In genomic region chr2:204472375-204472774, GRCh38 we compare ENCODE assay signal across 19 cellular contexts.
A peak's percentile ranks its signal among the peaks of the same experiment; 100 is the strongest.
DNase-seq lines count a peak whose midpoint lies in the region; ATAC-seq and TF ChIP-seq lines count a peak whose summit lies in the region.
"Had no signal": no experiment of that assay in that cellular context is flagged by ENCODE, and none has a peak within 500 bp of the region (broad histone marks: within the 10 kb centered on the region; RNA-seq: fewer than 3 reads in every experiment).

No MANE protein-coding gene starts in this region.

- H2AFZ ChIP-seq in fibroblast of lung (ENCODE audit: low read length): no peak overlapping the region

- peaks cover 5% of the 10 kb centered on the region for H3K4me1 ChIP-seq in fibroblast of lung (ENCODE audit: control insufficient read depth, extremely low read depth, insufficient read depth, low read length)

- H3K36me3 Mint-ChIP-seq in activated T-cell treated with anti-CD3 and anti-CD28 coated beads, Interleukin-2, amount 50 U/mL, for 72 hours (ENCODE audit: insufficient read depth in 2 of 2): no peaks in the 10 kb centered on the region
- H3K36me3 Mint-ChIP-seq: CD8-positive, alpha-beta memory T cell had no signal

- H3K9me3 Mint-ChIP-seq in activated T-cell treated with anti-CD3 and anti-CD28 coated beads, Interleukin-2, amount 50 U/mL, for 72 hours: no peaks in the 10 kb centered on the region
- H3K9me3 Mint-ChIP-seq: CD8-positive, alpha-beta memory T cell had no signal

- TF ChIP-seq CTCF in fibroblast of lung (conservative IDR thresholded peaks at IDR 0.05 in 1 of 2, IDR thresholded peaks at IDR 0.05 in 1 of 2; ENCODE audit: low read depth in 1 of 2, low read length in 2 of 2): no peak

- no peak overlapping the region for H3K9ac ChIP-seq in fibroblast of lung (ENCODE audit: insufficient read depth, low read length)

- H3K4me3 Mint-ChIP-seq in activated T-cell treated with anti-CD3 and anti-CD28 coated beads, Interleukin-2, amount 50 U/mL, for 72 hours: no peak overlapping the region
- H3K4me3 Mint-ChIP-seq: CD8-positive, alpha-beta memory T cell had no signal

- H4K20me1 ChIP-seq in fibroblast of lung (ENCODE audit: control insufficient read depth, extremely low read depth, insufficient read depth, low read length): no peaks in the 10 kb centered on the region

- no peaks in the 10 kb centered on the region for H3K9me3 ChIP-seq in fibroblast of lung (ENCODE audit: control insufficient read depth, insufficient read depth, low read depth, low read length)

- no peak overlapping the region for H3K27ac ChIP-seq in fibroblast of lung (ENCODE audit: insufficient read depth, low read length)
- H3K27ac ChIP-seq: C4-2B had no signal

- no peaks in the 10 kb centered on the region for H3K79me2 ChIP-seq in fibroblast of lung (ENCODE audit: control insufficient read depth, insufficient read depth, low read length)

- no peak overlapping the region for H3K4me3 ChIP-seq in fibroblast of lung (replicated peaks in 1 of 4; ENCODE audit: control extremely low read depth in 1 of 4, insufficient read depth in 1 of 4, low read depth in 3 of 4, low read length in 4 of 4)

- DNase-seq in activated T-cell treated with anti-CD3 and anti-CD28 coated beads, Interleukin-2, amount 50 U/mL, for 72 hours: peak; percentile 4 to 11
- DNase-seq in activated T-cell treated with anti-CD3 and anti-CD28 coated beads for 4 hours (no peak), amniotic epithelial cell (ENCODE audit: low read depth) (peak; percentile 10), fibroblast of lung (ENCODE audit: low read depth in 2 of 2) (peak; percentile 24 to 50), NCI-H82 (lab: John Stamatoyannopoulos, UW) (no peak), T-helper 1 cell (no peak), NCI-H1105 treated with DMSO at 0.1 percent for 48 hours (lab: John Stamatoyannopoulos, UW) (no peak)
- DNase-seq: Calu3; CD8-positive, alpha-beta memory T cell; DMS153; NCI-H1417; NCI-H1694 treated with DMSO at 0.1 percent for 48 hours; NCI-H2081 treated with DMSO at 0.1 percent for 48 hours; NCI-H2171 treated with DMSO at 0.1 percent for 48 hours; NCI-H446; NCI-H526; Right ventricle myocardium superior had no signal

- ATAC-seq in activated T-cell treated with anti-CD3 and anti-CD28 coated beads, Interleukin-2, amount 50 U/mL, for 72 hours (replicated peaks in 1 of 2): peak; percentile 66 to 85
- ATAC-seq in GM19023 (IDR thresholded peaks at IDR 0.05; ENCODE audit: unreplicated experiment): no peak

- no peak overlapping the region for H3K27ac Mint-ChIP-seq in activated T-cell treated with anti-CD3 and anti-CD28 coated beads, Interleukin-2, amount 50 U/mL, for 72 hours
- H3K27ac Mint-ChIP-seq: CD8-positive, alpha-beta memory T cell had no signal

- H3K4me2 ChIP-seq in fibroblast of lung (ENCODE audit: extremely low read depth, insufficient read depth, low read length): no peak overlapping the region

- H3K36me3 ChIP-seq in fibroblast of lung (ENCODE audit: control insufficient read depth, insufficient read depth, low read length): no peaks in the 10 kb centered on the region

- H3K27me3 Mint-ChIP-seq in activated T-cell treated with anti-CD3 and anti-CD28 coated beads, Interleukin-2, amount 50 U/mL, for 72 hours (ENCODE audit: low read depth): peaks cover 25% of the 10 kb centered on the region

- H3K4me1 Mint-ChIP-seq in activated T-cell treated with anti-CD3 and anti-CD28 coated beads, Interleukin-2, amount 50 U/mL, for 72 hours (ENCODE audit: low read depth): no peaks in the 10 kb centered on the region
- H3K4me1 Mint-ChIP-seq: CD8-positive, alpha-beta memory T cell had no signal

- no peaks in the 10 kb centered on the region for H3K27me3 ChIP-seq in fibroblast of lung (ENCODE audit: control insufficient read depth, insufficient read depth, low read length)

Comparison
In these comparisons a context has a peak if more than half of its experiments do, and no peak if none do; other contexts are left out.
1. DNase-seq: peak in activated T-cell treated with anti-CD3 and anti-CD28 coated beads, Interleukin-2, amount 50 U/mL, for 72 hours (2 of 2), amniotic epithelial cell (single experiment) and fibroblast of lung (2 of 2); none in activated T-cell treated with anti-CD3 and anti-CD28 coated beads for 4 hours (single experiment), NCI-H82 (single experiment), T-helper 1 cell (0 of 5) and NCI-H1105 treated with DMSO at 0.1 percent for 48 hours (single experiment).